ENCODE assay signal across 8 cellular contexts in the genomic region with DNA sequence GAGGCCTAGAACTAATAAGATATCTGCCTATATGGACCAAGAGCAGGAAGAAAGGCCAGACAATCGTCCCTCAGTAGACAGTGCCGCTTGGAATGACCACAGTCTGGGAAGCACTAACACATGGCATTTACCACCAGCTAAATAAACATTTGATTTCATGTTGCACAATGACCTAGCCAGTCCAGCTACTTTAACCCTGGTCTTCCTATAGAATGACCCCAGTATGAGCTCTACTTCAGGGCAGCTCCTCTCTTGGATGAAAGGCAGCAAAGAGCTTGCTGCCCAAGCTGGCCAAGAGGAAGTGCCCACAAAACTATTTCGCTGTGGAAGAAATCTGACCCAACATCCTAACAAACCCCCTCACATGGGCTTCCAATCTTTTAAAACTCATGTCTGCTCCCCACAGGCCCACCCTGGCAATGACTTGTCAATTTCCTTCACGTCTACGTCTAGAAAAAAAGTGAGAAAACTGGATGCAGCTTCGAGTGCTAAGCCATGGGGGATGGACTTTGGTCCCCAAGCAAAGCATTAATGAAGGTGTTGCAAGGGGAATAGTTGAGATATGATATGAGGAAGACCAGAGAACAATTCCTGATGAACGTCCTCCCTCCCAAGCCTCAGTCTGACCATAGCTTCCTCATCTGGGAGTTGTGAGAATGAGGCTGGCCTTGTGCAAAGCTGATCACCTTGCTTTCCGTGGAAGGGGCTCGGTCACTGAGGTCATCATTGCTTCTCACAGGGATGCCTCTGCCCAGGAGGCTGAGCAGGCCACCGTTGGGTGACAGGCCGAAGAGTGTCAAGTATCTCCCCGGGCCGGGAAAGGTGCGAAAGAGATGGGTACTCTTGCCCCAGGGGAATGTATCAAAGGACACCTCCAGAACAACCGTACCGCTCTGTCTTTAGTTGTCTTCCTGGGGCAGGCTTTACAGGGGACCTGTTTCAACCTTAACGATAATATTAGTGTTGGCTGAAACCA. TPM values are rescaled to one million over a fixed set of nuclear protein-coding genes. Genes with fewer than 3 reads are reported as not detected.
DNase-seq lines count a peak whose midpoint lies in the region; ATAC-seq lines count a peak whose summit lies in the region.

No MANE protein-coding gene starts in this region.

- ATAC-seq in HG03025 (IDR thresholded peaks at IDR 0.05; ENCODE audit: low FRiP score, unreplicated experiment) = no peak

- H3K4me3 ChIP-seq in MG63 = peak overlapping the region; percentile 67
- H3K4me3 ChIP-seq in mucosa of stomach (ENCODE audit: low read length) = peak overlapping the region; percentile 60

- no peaks in the 10 kb centered on the region for H3K27me3 ChIP-seq in MG63
- no peaks in the 10 kb centered on the region for H3K27me3 ChIP-seq in mucosa of stomach (ENCODE audit: control insufficient read depth, insufficient read depth, low read length)

- H3K9me3 ChIP-seq in MG63 (no peaks in the 10 kb centered on the region), mucosa of stomach (ENCODE audit: control insufficient read depth, low read length) (no peaks in the 10 kb centered on the region)

- peaks cover 13% of the 10 kb centered on the region for H3K4me1 ChIP-seq in mucosa of stomach (ENCODE audit: control insufficient read depth, insufficient read depth, low read length)

- H3K9ac ChIP-seq in mucosa of stomach (ENCODE audit: low read length) = peak overlapping the region; percentile 56

- H3K36me3 ChIP-seq in MG63 = no peaks in the 10 kb centered on the region
- H3K36me3 ChIP-seq in mucosa of stomach (ENCODE audit: control insufficient read depth, insufficient read depth, low read length) = no peaks in the 10 kb centered on the region

- peak; percentile 27 for DNase-seq in DMS53 (lab: John Stamatoyannopoulos, UW)
- DNase-seq in DMS53 treated with DMSO at 0.1 percent for 48 hours (lab: John Stamatoyannopoulos, UW; ENCODE audit: unreplicated experiment) = no peak
- DNase-seq in MG63 = no peak
- DNase-seq in dermis blood vessel endothelial cell = peak; percentile 7
- DNase-seq in germinal center (ENCODE audit: low spot score) = no peak
- DNase-seq in NCI-H1930 (lab: John Stamatoyannopoulos, UW) = no peak

RNA-seq across cellular contexts. Expression of gene SLC25A20, which starts 1.0 kb away (rescaled TPM):
- total RNA-seq in MG63 (2014; rRNA removed; shearing (Covaris generic); ENCODE audit: low replicate concordance) = 17.2 and 23.4 TPM in 2 replicates
- total RNA-seq in dermis blood vessel endothelial cell = 21.9 and 29.3 TPM in 2 replicates

RNA-seq across cellular contexts. Expression of gene ARIH2, which starts 21.0 kb away (rescaled TPM):
- total RNA-seq in MG63 (2014; rRNA removed; shearing (Covaris generic); ENCODE audit: low replicate concordance) = 76.4 and 113 TPM in 2 replicates
- 77.2 and 86.3 TPM in 2 replicates for total RNA-seq in dermis blood vessel endothelial cell

RNA-seq across cellular contexts. Expression of gene PRKAR2A, which starts 50.0 kb away (rescaled TPM):
- 7.8 and 11.0 TPM in 2 replicates for total RNA-seq in MG63 (2014; rRNA removed; shearing (Covaris generic); ENCODE audit: low replicate concordance)
- total RNA-seq in dermis blood vessel endothelial cell = 35.6 and 50.8 TPM in 2 replicates

Comparison
In these comparisons a context has a peak if more than half of its experiments do, and no peak if none do; other contexts are left out.
1. DNase-seq: peak in DMS53 (single experiment) and dermis blood vessel endothelial cell (single experiment); none in DMS53 treated with DMSO at 0.1 percent for 48 hours (single experiment), MG63 (single experiment), germinal center (single experiment) and NCI-H1930 (0 of 2).